Comparison of ENCODE assay signal across 18 cellular contexts in genomic region chr2:85854897-85855296, GRCh38. TPM values are rescaled to one million over a fixed set of nuclear protein-coding genes. Genes with fewer than 3 reads are reported as not detected.
A peak's percentile ranks its signal among the peaks of the same experiment; 100 is the strongest.
DNase-seq lines count a peak whose midpoint lies in the region; ATAC-seq and TF ChIP-seq lines count a peak whose summit lies in the region.
"Had no signal": no experiment of that assay in that cellular context is flagged by ENCODE, and none has a peak within 500 bp of the region (broad histone marks: within the 10 kb centered on the region; RNA-seq: fewer than 3 reads in every experiment).

No MANE protein-coding gene starts in this region.

- no peak overlapping the region for H3K9ac ChIP-seq in subcutaneous abdominal adipose tissue (ENCODE audit: low read length in 5 of 5)
- H3K9ac ChIP-seq: parathyroid adenoma had no signal

- H3K4me1 ChIP-seq in subcutaneous abdominal adipose tissue (ENCODE audit: control insufficient read depth in 5 of 5, insufficient read depth in 5 of 5, low read length in 5 of 5) = peaks cover 2 to 35% (median 18%) of the 10 kb centered on the region in 5 donors
- peaks cover 3 to 18% (median 11%) of the 10 kb centered on the region in 4 donors for H3K4me1 ChIP-seq in stomach
- peaks cover 24% of the 10 kb centered on the region for H3K4me1 ChIP-seq in suprapubic skin
- H3K4me1 ChIP-seq: parathyroid adenoma had no signal

- H3K9me3 Mint-ChIP-seq in stimulated activated naive CD8-positive, alpha-beta T cell treated with anti-CD3 and anti-CD28 coated beads, Interleukin-15, Interleukin-2, amounts not matched to agents 100 ng/mL and 50 ng/mL, for 24 hours = peaks cover 12% of the 10 kb centered on the region
- H3K9me3 Mint-ChIP-seq in endothelial cell (ENCODE audit: unreplicated experiment) = no peaks in the 10 kb centered on the region
- no peaks in the 10 kb centered on the region for H3K9me3 Mint-ChIP-seq in nephron progenitor cell

- intact Hi-C loops in stomach (cut with DNase I; ENCODE audit: low total_unique reads) = no loop called here

- peaks cover 59% of the 10 kb centered on the region for H3K4me1 Mint-ChIP-seq in stimulated activated naive CD8-positive, alpha-beta T cell treated with anti-CD3 and anti-CD28 coated beads, Interleukin-15, Interleukin-2, amounts not matched to agents 100 ng/mL and 50 ng/mL, for 24 hours (ENCODE audit: low read depth)
- H3K4me1 Mint-ChIP-seq in T-helper 17 cell = peaks cover 50% of the 10 kb centered on the region
- H3K4me1 Mint-ChIP-seq in endothelial cell (ENCODE audit: unreplicated experiment) = peaks cover 39% of the 10 kb centered on the region
- peaks cover 9% of the 10 kb centered on the region for H3K4me1 Mint-ChIP-seq in nephron progenitor cell

- H3K27me3 Mint-ChIP-seq in stimulated activated naive CD8-positive, alpha-beta T cell treated with anti-CD3 and anti-CD28 coated beads, Interleukin-15, Interleukin-2, amounts not matched to agents 100 ng/mL and 50 ng/mL, for 24 hours = no peaks in the 10 kb centered on the region
- H3K27me3 Mint-ChIP-seq in T-helper 17 cell = no peaks in the 10 kb centered on the region
- H3K27me3 Mint-ChIP-seq in endothelial cell (ENCODE audit: unreplicated experiment) = peaks cover 2% of the 10 kb centered on the region
- peaks cover 3% of the 10 kb centered on the region for H3K27me3 Mint-ChIP-seq in nephron progenitor cell (ENCODE audit: low read depth, poor library complexity)

- H3K9me3 ChIP-seq in T-helper 17 cell (ENCODE audit: control insufficient read depth, low read length, poor library complexity, severe bottlenecking) (no peaks in the 10 kb centered on the region), subcutaneous abdominal adipose tissue (ENCODE audit: control insufficient read depth in 5 of 5, low read length in 5 of 5) (no peaks in the 10 kb centered on the region), stomach (no peaks in the 10 kb centered on the region), suprapubic skin (no peaks in the 10 kb centered on the region)
- H3K9me3 ChIP-seq: thyroid gland had no signal

- peak overlapping the region; percentile 99 for H3K27ac Mint-ChIP-seq in stimulated activated naive CD8-positive, alpha-beta T cell treated with anti-CD3 and anti-CD28 coated beads, Interleukin-15, Interleukin-2, amounts not matched to agents 100 ng/mL and 50 ng/mL, for 24 hours
- H3K27ac Mint-ChIP-seq in T-helper 17 cell = peak overlapping the region; percentile 99
- H3K27ac Mint-ChIP-seq in endothelial cell (ENCODE audit: unreplicated experiment) = peak overlapping the region; percentile 46
- H3K27ac Mint-ChIP-seq in nephron progenitor cell = no peak overlapping the region

- H3K36me3 ChIP-seq in subcutaneous abdominal adipose tissue (ENCODE audit: control insufficient read depth in 5 of 5, insufficient read depth in 5 of 5, low read length in 5 of 5) (peaks cover 3 to 39% (median 24%) of the 10 kb centered on the region in 5 donors), stomach (peaks cover 0 to 55% (median 35%) of the 10 kb centered on the region in 4 donors), suprapubic skin (peaks cover 19% of the 10 kb centered on the region)

- peaks cover 29% of the 10 kb centered on the region for H3K36me3 Mint-ChIP-seq in stimulated activated naive CD8-positive, alpha-beta T cell treated with anti-CD3 and anti-CD28 coated beads, Interleukin-15, Interleukin-2, amounts not matched to agents 100 ng/mL and 50 ng/mL, for 24 hours (ENCODE audit: low read depth)
- H3K36me3 Mint-ChIP-seq in T-helper 17 cell (ENCODE audit: low read depth) (peaks cover 6% of the 10 kb centered on the region), endothelial cell (ENCODE audit: low read depth, unreplicated experiment) (peaks cover 66% of the 10 kb centered on the region), nephron progenitor cell (ENCODE audit: low read depth) (peaks cover 8% of the 10 kb centered on the region)

- no peaks in the 10 kb centered on the region for H3K27me3 ChIP-seq in subcutaneous abdominal adipose tissue (ENCODE audit: control insufficient read depth in 5 of 5, insufficient read depth in 4 of 5, low read length in 5 of 5)
- H3K27me3 ChIP-seq in stomach = no peaks in the 10 kb centered on the region
- H3K27me3 ChIP-seq in suprapubic skin = no peaks in the 10 kb centered on the region
- H3K27me3 ChIP-seq: thyroid gland had no signal

- ATAC-seq in stimulated activated naive CD8-positive, alpha-beta T cell treated with anti-CD3 and anti-CD28 coated beads, Interleukin-15, Interleukin-2, amounts not matched to agents 100 U/mL and 50 U/mL, for 24 hours = no peak
- ATAC-seq in T-helper 17 cell = no peak

- H3K4me3 ChIP-seq in subcutaneous abdominal adipose tissue (ENCODE audit: low read depth in 1 of 5, low read length in 5 of 5) (no peak overlapping the region), stomach (no peak overlapping the region), suprapubic skin (no peak overlapping the region)
- H3K4me3 ChIP-seq: thyroid gland had no signal

- no peak for TF ChIP-seq POLR2A in stomach (IDR thresholded peaks at IDR 0.05)
- TF ChIP-seq POLR2A in suprapubic skin (IDR thresholded peaks at IDR 0.05) = no peak

- no peak for DNase-seq in stimulated activated naive CD8-positive, alpha-beta T cell treated with anti-CD3 and anti-CD28 coated beads, Interleukin-15, Interleukin-2, amounts not matched to agents 100 U/mL and 50 U/mL, for 24 hours
- DNase-seq in T-helper 17 cell (no peak), endothelial cell (ENCODE audit: low spot score) (no peak), stomach (no peak), suprapubic skin (ENCODE audit: low spot score in 2 of 2) (no peak), nephron progenitor cell (no peak)
- DNase-seq: activated CD4-positive, CD25-positive, alpha-beta regulatory T cell treated with anti-CD3 and anti-CD28 coated beads, Interleukin-2, amount 50 U/mL, for 72 hours; foreskin fibroblast; IMR-90; MV-4-11; NCI-H2029 treated with DMSO at 0.1 percent for 48 hours; NCI-H510A; SHP77; stimulated activated CD4-positive, alpha-beta T cell treated with anti-CD3 and anti-CD28 coated beads, Interleukin-2, amount 100 ng/mL, for 48 hours; thyroid gland had no signal

- peak overlapping the region; percentile 55 for H3K27ac ChIP-seq in subcutaneous abdominal adipose tissue (ENCODE audit: low read depth, low read length)
- H3K27ac ChIP-seq in stomach = peak overlapping the region in 1 of 5 donors; percentile 75
- H3K27ac ChIP-seq in suprapubic skin = no peak overlapping the region

- TF ChIP-seq CTCF in endothelial cell (IDR thresholded peaks at IDR 0.05; ENCODE audit: unreplicated experiment) = no peak
- TF ChIP-seq CTCF in stomach (IDR thresholded peaks at IDR 0.05) = no peak
- no peak for TF ChIP-seq CTCF in suprapubic skin (IDR thresholded peaks at IDR 0.05)
- no peak for TF ChIP-seq CTCF in nephron progenitor cell (IDR thresholded peaks at IDR 0.05)

- TF ChIP-seq EP300 in stomach (IDR thresholded peaks at IDR 0.05) (no peak), suprapubic skin (IDR thresholded peaks at IDR 0.05) (no peak)

- 82 to 92% (median 92%) methylated on average over 4 of the region's 4 CpGs for WGBS in stomach, 5 donors
- WGBS in suprapubic skin = 93% methylated on average over 4 of the region's 4 CpGs

- no peak overlapping the region for H3K4me3 Mint-ChIP-seq in stimulated activated naive CD8-positive, alpha-beta T cell treated with anti-CD3 and anti-CD28 coated beads, Interleukin-15, Interleukin-2, amounts not matched to agents 100 ng/mL and 50 ng/mL, for 24 hours
- H3K4me3 Mint-ChIP-seq in T-helper 17 cell (no peak overlapping the region), endothelial cell (ENCODE audit: unreplicated experiment) (peak overlapping the region; percentile 19), nephron progenitor cell (no peak overlapping the region)

RNA-seq across cellular contexts. Expression of gene ST3GAL5, which starts 33.9 kb away (rescaled TPM):
- 10 to 100 TPM; 26.6 to 34.3 TPM for total RNA-seq in T-helper 17 cell
- 49.8 TPM for total RNA-seq in endothelial cell (ENCODE audit: unreplicated experiment)
- 10 to 100 TPM in 4 of 5 donors, 1 to 10 TPM in 1; 7.6 to 84.2 (median 27.8) TPM for total RNA-seq in stomach
- polyA plus RNA-seq in stomach = 10 to 100 TPM in 1 of 3 donors, 1 to 10 TPM in 2; 4.1 to 10.4 (median 5.2) TPM
- 10 to 100 TPM in 3 of 4 donors, 1 to 10 TPM in 1; 9.5 to 17.8 (median 14.8) TPM for total RNA-seq in suprapubic skin
